In genomic region chr10:42981358-42982236, GRCh38 we compare ENCODE assay signal across 13 cellular contexts.
DNase-seq lines count a peak whose midpoint lies in the region; ATAC-seq and TF ChIP-seq lines count a peak whose summit lies in the region.
"Had no signal": no experiment of that assay in that cellular context is flagged by ENCODE, and none has a peak within 500 bp of the region (broad histone marks: within the 10 kb centered on the region; RNA-seq: fewer than 3 reads in every experiment).

No MANE protein-coding gene starts in this region.

- no peaks in the 10 kb centered on the region for H3K79me2 ChIP-seq in neural progenitor cell (ENCODE audit: low read depth)

- H3F3A ChIP-seq in neural progenitor cell (ENCODE audit: low read depth) = no peaks in the 10 kb centered on the region

- H3K27me3 ChIP-seq in neural progenitor cell = no peaks in the 10 kb centered on the region
- H3K27me3 ChIP-seq: adrenal gland had no signal

- H3K36me3 Mint-ChIP-seq in glutamatergic neuron (ENCODE audit: unreplicated experiment) (peaks cover 2% of the 10 kb centered on the region), neural progenitor cell (no peaks in the 10 kb centered on the region)
- H3K36me3 Mint-ChIP-seq: WTC11 had no signal

- H3K9ac ChIP-seq in neural progenitor cell = no peak overlapping the region
- H3K9ac ChIP-seq: KMS-11 had no signal

- no peaks in the 10 kb centered on the region for H3K36me3 ChIP-seq in neural progenitor cell
- H3K36me3 ChIP-seq: adrenal gland had no signal

- H3K9me3 ChIP-seq in neural progenitor cell (ENCODE audit: low read depth) = no peaks in the 10 kb centered on the region
- H3K9me3 ChIP-seq: adrenal gland had no signal

- H3K27me3 Mint-ChIP-seq in glutamatergic neuron (ENCODE audit: unreplicated experiment) (peaks cover 5% of the 10 kb centered on the region), neural progenitor cell (ENCODE audit: insufficient read depth, low read depth) (peaks cover 8% of the 10 kb centered on the region)

- no peak overlapping the region for H3K27ac ChIP-seq in neural progenitor cell
- H3K27ac ChIP-seq: KMS-11 had no signal

- H2AFZ ChIP-seq in neural progenitor cell (replicated peaks) = no peak overlapping the region

- TF ChIP-seq CTCF in glutamatergic neuron (IDR thresholded peaks at IDR 0.05; ENCODE audit: partially characterized antibody, unreplicated experiment) (no peak), neural progenitor cell (IDR thresholded peaks at IDR 0.05) (no peak)

- no peak overlapping the region for H3K4me3 ChIP-seq in neural progenitor cell
- H3K4me3 ChIP-seq: adrenal gland had no signal

- ATAC-seq in HG03280 (IDR thresholded peaks at IDR 0.05; ENCODE audit: unreplicated experiment) = no peak
- ATAC-seq: WTC11 had no signal

- H3K4me1 Mint-ChIP-seq in glutamatergic neuron (ENCODE audit: low read depth, unreplicated experiment) (peaks cover 4% of the 10 kb centered on the region), neural progenitor cell (peaks cover 8% of the 10 kb centered on the region)

- H3K9me3 Mint-ChIP-seq in glutamatergic neuron (ENCODE audit: unreplicated experiment) (peaks cover 7% of the 10 kb centered on the region), neural progenitor cell (no peaks in the 10 kb centered on the region)

- no peak overlapping the region for H3K4me2 ChIP-seq in neural progenitor cell
- H3K4me2 ChIP-seq: KMS-11 had no signal

- H4K20me1 ChIP-seq in neural progenitor cell (ENCODE audit: low read depth) = no peaks in the 10 kb centered on the region

- H3K27ac Mint-ChIP-seq in glutamatergic neuron (ENCODE audit: unreplicated experiment) = no peak overlapping the region
- peak overlapping the region; percentile 66 for H3K27ac Mint-ChIP-seq in neural progenitor cell
- H3K27ac Mint-ChIP-seq: WTC11 had no signal

- no peak overlapping the region for H3K4me3 Mint-ChIP-seq in glutamatergic neuron (ENCODE audit: unreplicated experiment)
- no peak overlapping the region for H3K4me3 Mint-ChIP-seq in neural progenitor cell
- H3K4me3 Mint-ChIP-seq: WTC11 had no signal

- DNase-seq in activated naive CD4-positive, alpha-beta T cell treated with anti-CD3 and anti-CD28 coated beads, Interleukin-2, amount 50 U/mL, for 16 hours = peak; percentile 6
- DNase-seq in activated naive CD4-positive, alpha-beta T cell (lab: John Stamatoyannopoulos, UW) = no peak
- DNase-seq in glutamatergic neuron (peak; percentile 8), neural progenitor cell (ENCODE audit: low spot score) (no peak), RPMI8226 (no peak), NCI-H2081 treated with DMSO at 0.1 percent for 48 hours (lab: John Stamatoyannopoulos, UW) (no peak), H4 (ENCODE audit: low spot score) (no peak)
- DNase-seq: central memory CD4-positive, alpha-beta T cell; foreskin melanocyte had no signal

- no peaks in the 10 kb centered on the region for H3K4me1 ChIP-seq in neural progenitor cell
- H3K4me1 ChIP-seq: adrenal gland had no signal

Comparison
In these comparisons a context has a peak if more than half of its experiments do, and no peak if none do; other contexts are left out.
1. DNase-seq: peak in activated naive CD4-positive, alpha-beta T cell treated with anti-CD3 and anti-CD28 coated beads, Interleukin-2, amount 50 U/mL, for 16 hours (single experiment) and glutamatergic neuron (single experiment); none in activated naive CD4-positive, alpha-beta T cell (0 of 4), neural progenitor cell (single experiment), RPMI8226 (single experiment), NCI-H2081 treated with DMSO at 0.1 percent for 48 hours (single experiment) and H4 (single experiment).